ENCODE assay signal across 37 cellular contexts in the genomic region with DNA sequence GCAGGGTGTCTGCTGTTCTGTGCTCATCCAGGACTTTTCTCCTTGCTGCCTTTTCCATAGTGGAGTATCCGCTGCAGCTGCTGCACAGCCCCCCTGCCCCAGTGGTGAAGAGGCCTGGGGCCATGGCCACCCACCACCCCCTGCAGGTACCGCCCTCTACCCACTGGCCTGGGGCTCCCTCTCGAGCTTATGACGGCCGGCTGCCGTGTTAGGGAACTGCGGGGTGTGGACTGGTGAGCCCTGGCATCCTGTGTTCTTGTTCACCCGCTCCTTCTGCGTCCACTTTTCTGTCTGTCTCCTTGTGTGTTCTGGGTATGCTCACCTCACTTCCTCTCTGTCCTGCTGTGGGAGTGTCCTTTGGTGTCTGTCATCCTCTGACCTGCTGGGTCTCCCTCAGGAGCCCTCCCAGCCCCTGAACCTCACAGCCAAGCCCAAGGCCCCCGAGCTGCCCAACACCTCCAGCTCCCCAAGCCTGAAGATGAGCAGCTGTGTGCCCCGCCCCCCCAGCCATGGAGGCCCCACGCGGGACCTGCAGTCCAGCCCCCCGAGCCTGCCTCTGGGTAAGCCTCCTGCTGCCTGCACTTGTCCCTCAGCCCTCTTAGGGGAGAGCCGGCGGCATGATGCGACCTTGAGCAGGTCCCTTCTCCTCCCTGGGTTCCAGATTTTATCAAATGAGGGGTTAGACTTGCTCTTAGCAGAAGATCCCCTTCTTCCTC. TPM values are rescaled to one million over a fixed set of nuclear protein-coding genes. Genes with fewer than 3 reads are reported as not detected.
"Had no signal": no experiment of that assay in that cellular context is flagged by ENCODE, and none has a peak within 500 bp of the region (broad histone marks: within the 10 kb centered on the region; RNA-seq: fewer than 3 reads in every experiment).

No MANE protein-coding gene starts in this region.

- ATAC-seq: activated CD4-positive, alpha-beta T cell treated with anti-CD3 and anti-CD28 coated beads for 36 hours; activated CD8-positive, alpha-beta memory T cell treated with anti-CD3 and anti-CD28 coated beads, Interleukin-2, amount 10 ng/mL, durations not matched to agents 7 days and 5 days; activated CD8-positive, alpha-beta T cell treated with anti-CD3 and anti-CD28 coated beads, Interleukin-2, amount 10 ng/mL, durations not matched to agents 7 days and 5 days; activated naive CD8-positive, alpha-beta T cell treated with anti-CD3 and anti-CD28 coated beads, Interleukin-2, amount 50 U/mL, for 24 hours; body of pancreas; effector memory CD8-positive, alpha-beta T cell; gastroesophageal sphincter; T-helper 17 cell had no signal

- H3K36me3 Mint-ChIP-seq: activated CD4-positive, alpha-beta memory T cell treated with anti-CD3 and anti-CD28 coated beads for 36 hours; activated CD8-positive, alpha-beta memory T cell treated with anti-CD3 and anti-CD28 coated beads, Interleukin-2, amount 10 ng/mL, durations not matched to agents 7 days and 5 days; activated naive CD4-positive, alpha-beta T cell treated with anti-CD3 and anti-CD28 coated beads, Interleukin-2, amount 50 U/mL, for 24 hours; activated naive CD8-positive, alpha-beta T cell treated with anti-CD3 and anti-CD28 coated beads for 36 hours had no signal

- H3K27ac Mint-ChIP-seq: activated CD4-positive, alpha-beta memory T cell treated with anti-CD3 and anti-CD28 coated beads for 36 hours; activated CD4-positive, alpha-beta T cell treated with anti-CD3 and anti-CD28 coated beads for 36 hours; activated CD4-positive, alpha-beta T cell treated with anti-CD3 and anti-CD28 coated beads, Interleukin-2, amount 10 ng/mL, durations not matched to agents 24 days and 14 days; activated CD8-positive, alpha-beta memory T cell treated with anti-CD3 and anti-CD28 coated beads, Interleukin-2, amount 10 ng/mL, durations not matched to agents 7 days and 5 days; activated CD8-positive, alpha-beta T cell treated with anti-CD3 and anti-CD28 coated beads, Interleukin-2, amount 10 ng/mL, durations not matched to agents 7 days and 5 days; activated naive CD4-positive, alpha-beta T cell treated with anti-CD3 and anti-CD28 coated beads for 36 hours; activated naive CD4-positive, alpha-beta T cell treated with anti-CD3 and anti-CD28 coated beads, Interleukin-2, amount 50 U/mL, for 24 hours; activated naive CD8-positive, alpha-beta T cell treated with anti-CD3 and anti-CD28 coated beads for 36 hours; activated naive CD8-positive, alpha-beta T cell treated with anti-CD3 and anti-CD28 coated beads, Interleukin-2, amount 50 U/mL, for 24 hours; activated T-helper 1 cell treated with anti-CD3 and anti-CD28 coated beads, Interleukin-12 subunit alpha, Interleukin-12 subunit beta, Interleukin-2, Interleukin-4 antibody, amounts not matched to agents 30 ng/mL and 10 ng/mL and 1 ng/mL, durations not matched to agents 14 hours and 24 hours and 36 hours; activated T-helper 2 cell treated with anti-CD3 and anti-CD28 coated beads, Interferon-gamma antibody, Interleukin-2, Interleukin-4, amounts not matched to agents 10 μg/mL and 5 μg/mL and 100 μg/mL, durations not matched to agents 14 hours and 24 hours and 36 hours; effector memory CD8-positive, alpha-beta T cell; T-helper 17 cell; T-helper 2 cell treated with Interferon-gamma antibody and Interleukin-4, amounts not matched to agents 5 μg/mL and 100 μg/mL, for 36 hours had no signal

- H3K27me3 ChIP-seq: adrenal gland, body of pancreas, colonic mucosa, dorsolateral prefrontal cortex, esophagus squamous epithelium, gastroesophageal sphincter had no signal

- FAIRE-seq: endothelial cell of umbilical vein had no signal

- H3K36me3 ChIP-seq: colonic mucosa, WERI-Rb-1 had no signal

- H3K9me3 ChIP-seq: adrenal gland, body of pancreas, colonic mucosa, esophagus squamous epithelium, gastroesophageal sphincter had no signal

- H3K27me3 Mint-ChIP-seq: activated CD4-positive, alpha-beta memory T cell treated with anti-CD3 and anti-CD28 coated beads for 36 hours; activated CD4-positive, alpha-beta T cell treated with anti-CD3 and anti-CD28 coated beads for 36 hours; activated CD4-positive, alpha-beta T cell treated with anti-CD3 and anti-CD28 coated beads, Interleukin-2, amount 10 ng/mL, durations not matched to agents 24 days and 14 days; activated CD8-positive, alpha-beta memory T cell treated with anti-CD3 and anti-CD28 coated beads, Interleukin-2, amount 10 ng/mL, durations not matched to agents 7 days and 5 days; activated naive CD4-positive, alpha-beta T cell treated with anti-CD3 and anti-CD28 coated beads, Interleukin-2, amount 50 U/mL, for 24 hours; activated naive CD8-positive, alpha-beta T cell treated with anti-CD3 and anti-CD28 coated beads for 36 hours; activated naive CD8-positive, alpha-beta T cell treated with anti-CD3 and anti-CD28 coated beads, Interleukin-2, amount 50 U/mL, for 24 hours; effector memory CD8-positive, alpha-beta T cell; T-helper 17 cell had no signal

- DNase-seq: activated CD4-positive, alpha-beta memory T cell treated with anti-CD3 and anti-CD28 coated beads for 36 hours; activated CD4-positive, alpha-beta T cell treated with anti-CD3 and anti-CD28 coated beads for 36 hours; activated CD4-positive, alpha-beta T cell treated with anti-CD3 and anti-CD28 coated beads, Interleukin-2, amount 10 ng/mL, durations not matched to agents 24 days and 14 days; activated CD4-positive, CD25-positive, alpha-beta regulatory T cell; activated CD4-positive, CD25-positive, alpha-beta regulatory T cell treated with anti-CD3 and anti-CD28 coated beads, Interleukin-2, amount 50 U/mL, for 72 hours; activated CD8-positive, alpha-beta memory T cell treated with anti-CD3 and anti-CD28 coated beads, Interleukin-2, amount 10 ng/mL, durations not matched to agents 7 days and 5 days; activated CD8-positive, alpha-beta memory T cell treated with anti-CD3 and anti-CD28 coated beads, Interleukin-2, amount 50 U/mL, for 4 hours; activated CD8-positive, alpha-beta T cell treated with anti-CD3 and anti-CD28 coated beads, Interleukin-2, amount 10 ng/mL, durations not matched to agents 7 days and 5 days; activated effector memory CD4-positive, alpha-beta T cell treated with anti-CD3 and anti-CD28 coated beads, Interleukin-2, amount 50 U/mL, for 16 hours; activated naive CD4-positive, alpha-beta T cell treated with anti-CD3 and anti-CD28 coated beads for 36 hours; activated naive CD8-positive, alpha-beta T cell treated with anti-CD3 and anti-CD28 coated beads for 36 hours; activated naive CD8-positive, alpha-beta T cell treated with anti-CD3 and anti-CD28 coated beads, Interleukin-2, amount 50 U/mL, for 24 hours; activated T-cell treated with anti-CD3 and anti-CD28 coated beads, Interleukin-2, amount 50 U/mL, for 1 hour; activated T-cell treated with anti-CD3 and anti-CD28 coated beads, Interleukin-2, amount 50 U/mL, for 48 hours; adrenal gland; amygdala; aorta; body of pancreas; caudate nucleus; cerebellar nuclear complex; colonic mucosa; dorsolateral prefrontal cortex; effector memory CD8-positive, alpha-beta T cell; esophagus squamous epithelium; foreskin melanocyte; T-helper 1 cell; T-helper 17 cell; T1000; WERI-Rb-1 had no signal

- H3K4me3 ChIP-seq: adrenal gland, body of pancreas, colonic mucosa, dorsolateral prefrontal cortex, esophagus squamous epithelium, gastroesophageal sphincter had no signal

- H3K9me3 Mint-ChIP-seq: activated CD4-positive, alpha-beta memory T cell treated with anti-CD3 and anti-CD28 coated beads for 36 hours; activated CD4-positive, alpha-beta T cell treated with anti-CD3 and anti-CD28 coated beads, Interleukin-2, amount 10 ng/mL, durations not matched to agents 24 days and 14 days; activated naive CD4-positive, alpha-beta T cell treated with anti-CD3 and anti-CD28 coated beads for 36 hours; activated naive CD4-positive, alpha-beta T cell treated with anti-CD3 and anti-CD28 coated beads, Interleukin-2, amount 50 U/mL, for 24 hours; activated naive CD8-positive, alpha-beta T cell treated with anti-CD3 and anti-CD28 coated beads for 36 hours; activated naive CD8-positive, alpha-beta T cell treated with anti-CD3 and anti-CD28 coated beads, Interleukin-2, amount 50 U/mL, for 24 hours; activated T-helper 1 cell treated with anti-CD3 and anti-CD28 coated beads, Interleukin-12 subunit alpha, Interleukin-12 subunit beta, Interleukin-2, Interleukin-4 antibody, amounts not matched to agents 30 ng/mL and 10 ng/mL and 1 ng/mL, durations not matched to agents 14 hours and 24 hours and 36 hours; activated T-helper 2 cell treated with anti-CD3 and anti-CD28 coated beads, Interferon-gamma antibody, Interleukin-2, Interleukin-4, amounts not matched to agents 10 μg/mL and 5 μg/mL and 100 μg/mL, durations not matched to agents 14 hours and 24 hours and 36 hours; effector memory CD8-positive, alpha-beta T cell; T-helper 2 cell treated with Interferon-gamma antibody and Interleukin-4, amounts not matched to agents 5 μg/mL and 100 μg/mL, for 36 hours had no signal

- H3K4me3 Mint-ChIP-seq: activated CD4-positive, alpha-beta memory T cell treated with anti-CD3 and anti-CD28 coated beads for 36 hours; activated CD4-positive, alpha-beta T cell treated with anti-CD3 and anti-CD28 coated beads for 36 hours; activated CD4-positive, alpha-beta T cell treated with anti-CD3 and anti-CD28 coated beads, Interleukin-2, amount 10 ng/mL, durations not matched to agents 24 days and 14 days; activated CD8-positive, alpha-beta memory T cell treated with anti-CD3 and anti-CD28 coated beads, Interleukin-2, amount 10 ng/mL, durations not matched to agents 7 days and 5 days; activated CD8-positive, alpha-beta T cell treated with anti-CD3 and anti-CD28 coated beads, Interleukin-2, amount 10 ng/mL, durations not matched to agents 7 days and 5 days; activated naive CD4-positive, alpha-beta T cell treated with anti-CD3 and anti-CD28 coated beads for 36 hours; activated naive CD4-positive, alpha-beta T cell treated with anti-CD3 and anti-CD28 coated beads, Interleukin-2, amount 50 U/mL, for 24 hours; activated naive CD8-positive, alpha-beta T cell treated with anti-CD3 and anti-CD28 coated beads for 36 hours; activated naive CD8-positive, alpha-beta T cell treated with anti-CD3 and anti-CD28 coated beads, Interleukin-2, amount 50 U/mL, for 24 hours; activated T-helper 1 cell treated with anti-CD3 and anti-CD28 coated beads, Interleukin-12 subunit alpha, Interleukin-12 subunit beta, Interleukin-2, Interleukin-4 antibody, amounts not matched to agents 30 ng/mL and 10 ng/mL and 1 ng/mL, durations not matched to agents 14 hours and 24 hours and 36 hours; effector memory CD8-positive, alpha-beta T cell; T-helper 17 cell; T-helper 2 cell treated with Interferon-gamma antibody and Interleukin-4, amounts not matched to agents 5 μg/mL and 100 μg/mL, for 36 hours had no signal

- H3K4me1 Mint-ChIP-seq: activated CD4-positive, alpha-beta T cell treated with anti-CD3 and anti-CD28 coated beads for 36 hours; activated CD4-positive, alpha-beta T cell treated with anti-CD3 and anti-CD28 coated beads, Interleukin-2, amount 10 ng/mL, durations not matched to agents 24 days and 14 days; activated CD8-positive, alpha-beta memory T cell treated with anti-CD3 and anti-CD28 coated beads, Interleukin-2, amount 10 ng/mL, durations not matched to agents 7 days and 5 days; activated naive CD4-positive, alpha-beta T cell treated with anti-CD3 and anti-CD28 coated beads, Interleukin-2, amount 50 U/mL, for 24 hours; activated naive CD8-positive, alpha-beta T cell treated with anti-CD3 and anti-CD28 coated beads for 36 hours; activated naive CD8-positive, alpha-beta T cell treated with anti-CD3 and anti-CD28 coated beads, Interleukin-2, amount 50 U/mL, for 24 hours; T-helper 17 cell had no signal

- H3K27ac ChIP-seq: body of pancreas, colonic mucosa, dorsolateral prefrontal cortex, epithelial cell of prostate, esophagus squamous epithelium, gastroesophageal sphincter, WERI-Rb-1 had no signal

- H3K4me1 ChIP-seq: colonic mucosa had no signal

RNA-seq across cellular contexts. Expression of a gene that starts 29.8 kb away (rescaled TPM):
- total RNA-seq: activated CD4-positive, alpha-beta T cell treated with anti-CD3 and anti-CD28 coated beads, Interleukin-2, amount 10 ng/mL, durations not matched to agents 24 days and 14 days; activated CD8-positive, alpha-beta memory T cell treated with anti-CD3 and anti-CD28 coated beads, Interleukin-2, amount 10 ng/mL, durations not matched to agents 7 days and 5 days had no signal

RNA-seq across cellular contexts. Expression of a gene that starts 44.1 kb away (rescaled TPM):
- total RNA-seq: activated CD4-positive, alpha-beta memory T cell treated with anti-CD3 and anti-CD28 coated beads for 36 hours; activated CD4-positive, alpha-beta T cell treated with anti-CD3 and anti-CD28 coated beads for 36 hours; activated CD4-positive, alpha-beta T cell treated with anti-CD3 and anti-CD28 coated beads, Interleukin-2, amount 10 ng/mL, durations not matched to agents 24 days and 14 days; activated CD8-positive, alpha-beta memory T cell treated with anti-CD3 and anti-CD28 coated beads for 36 hours; activated CD8-positive, alpha-beta memory T cell treated with anti-CD3 and anti-CD28 coated beads, Interleukin-2, amount 10 ng/mL, durations not matched to agents 7 days and 5 days; activated CD8-positive, alpha-beta T cell treated with anti-CD3 and anti-CD28 coated beads, Interleukin-2, amount 10 ng/mL, durations not matched to agents 7 days and 5 days; activated naive CD4-positive, alpha-beta T cell treated with anti-CD3 and anti-CD28 coated beads for 36 hours; activated naive CD8-positive, alpha-beta T cell treated with anti-CD3 and anti-CD28 coated beads for 36 hours; activated T-helper 1 cell treated with anti-CD3 and anti-CD28 coated beads, Interleukin-12 subunit alpha, Interleukin-12 subunit beta, Interleukin-2, Interleukin-4 antibody, amounts not matched to agents 30 ng/mL and 10 ng/mL and 1 ng/mL, durations not matched to agents 14 hours and 24 hours and 36 hours; activated T-helper 2 cell treated with anti-CD3 and anti-CD28 coated beads, Interferon-gamma antibody, Interleukin-2, Interleukin-4, amounts not matched to agents 10 μg/mL and 5 μg/mL and 100 μg/mL, durations not matched to agents 14 hours and 24 hours and 36 hours; aorta; body of pancreas; endothelial cell of umbilical vein; gastroesophageal sphincter; T-helper 17 cell had no signal
- polyA plus RNA-seq: aorta had no signal

RNA-seq across cellular contexts. Expression of a gene that starts 49.1 kb away (rescaled TPM):
- total RNA-seq: activated CD4-positive, alpha-beta T cell treated with anti-CD3 and anti-CD28 coated beads, Interleukin-2, amount 10 ng/mL, durations not matched to agents 24 days and 14 days; activated naive CD8-positive, alpha-beta T cell treated with anti-CD3 and anti-CD28 coated beads for 36 hours had no signal
